8 cellular contexts compared by ENCODE assay signal in genomic region chr19:17766543-17767131, GRCh38. TPM values are rescaled to one million over a fixed set of nuclear protein-coding genes. Genes with fewer than 3 reads are reported as not detected.
A peak's percentile ranks its signal among the peaks of the same experiment; 100 is the strongest.
DNase-seq lines count a peak whose midpoint lies in the region; ATAC-seq and TF ChIP-seq lines count a peak whose summit lies in the region.

No MANE protein-coding gene starts in this region.

- no peaks in the 10 kb centered on the region for H3K36me3 ChIP-seq in left ventricle myocardium inferior

- peak; percentile 77 for DNase-seq in AG08396 (ENCODE audit: low spot score)
- peak; percentile 74 for DNase-seq in GM13976 (ENCODE audit: low spot score)
- DNase-seq in NCI-H510A treated with DMSO at 0.1 percent for 48 hours (lab: John Stamatoyannopoulos, UW), result peak; percentile 62
- DNase-seq in activated naive CD4-positive, alpha-beta T cell treated with anti-CD3 and anti-CD28 coated beads, Interleukin-2, amount 50 U/mL, for 16 hours, result peak; percentile 40
- DNase-seq in left ventricle myocardium inferior, result peak; percentile 76
- DNase-seq in posterior vena cava (ENCODE audit: low spot score), result peak; percentile 94
- no peak for DNase-seq in epidermal melanocyte (ENCODE audit: insufficient read length, low spot score)

- peaks cover 10% of the 10 kb centered on the region for H3K4me1 ChIP-seq in left ventricle myocardium inferior

- no peaks in the 10 kb centered on the region for H3K9me3 ChIP-seq in left ventricle myocardium inferior (replicated peaks)

- peaks cover 23% of the 10 kb centered on the region for H3K27me3 ChIP-seq in left ventricle myocardium inferior (ENCODE audit: low read depth)

- peak overlapping the region; percentile 47 for H3K4me3 ChIP-seq in left ventricle myocardium inferior

- H3K27ac ChIP-seq in left ventricle myocardium inferior (replicated peaks), result no peak overlapping the region

- TF ChIP-seq CTCF in GM13976 (IDR thresholded peaks at IDR 0.05; ENCODE audit: borderline replicate concordance, control extremely low read depth, extremely low read depth, insufficient read depth, missing control alignments), result peak; percentile 88
- TF ChIP-seq CTCF in left ventricle myocardium inferior (IDR thresholded peaks at IDR 0.05; ENCODE audit: borderline replicate concordance), result peak; percentile 86

- in situ Hi-C loops in GM13976 (cut with MboI; ENCODE audit: low sequenced_read_pairs, unreplicated experiment), result no loop called here

- intact Hi-C loops in left ventricle myocardium inferior (cut with micrococcal nuclease) (no loop called here), posterior vena cava (cut with DNase I) (no loop called here)

- ATAC-seq in HG02623 (IDR thresholded peaks at IDR 0.05; ENCODE audit: unreplicated experiment), result no peak

RNA-seq across cellular contexts. Expression of gene FCHO1, which starts 15.4 kb away (rescaled TPM):
- total RNA-seq in left ventricle myocardium inferior (0.71 TPM), posterior vena cava (1 to 10 TPM; 2.0 to 2.1 TPM)

RNA-seq across cellular contexts. Expression of gene B3GNT3, which starts 28.3 kb away (rescaled TPM):
- not detected for total RNA-seq in left ventricle myocardium inferior
- under 1 TPM in 1 of 2 donors, not detected in 1; 0.28 TPM for total RNA-seq in posterior vena cava

RNA-seq across cellular contexts. Expression of gene MAP1S, which starts 47.4 kb away (rescaled TPM):
- 21.4 TPM for total RNA-seq in left ventricle myocardium inferior
- 10 to 100 TPM; 50.8 to 57.0 TPM for total RNA-seq in posterior vena cava

RNA-seq across cellular contexts. Expression of gene INSL3, which starts 54.7 kb away (rescaled TPM):
- total RNA-seq in left ventricle myocardium inferior (not detected), posterior vena cava (not detected)
